In genomic region chr7:65038767-65039166, GRCh38 we compare ENCODE assay signal across 8 cellular contexts. TPM values are rescaled to one million over a fixed set of nuclear protein-coding genes. Genes with fewer than 3 reads are reported as not detected.
DNase-seq lines count a peak whose midpoint lies in the region; ATAC-seq and TF ChIP-seq lines count a peak whose summit lies in the region.
"Not testable (repeated sequence)": the region's sequence is repeated elsewhere in the genome, so short reads cannot be mapped to it uniquely, and the experiment has no call there.

No MANE protein-coding gene starts in this region.

- not testable (repeated sequence) for H3K27me3 Mint-ChIP-seq in CD4-positive, CD25-positive, alpha-beta regulatory T cell

- H3K36me3 Mint-ChIP-seq in CD4-positive, CD25-positive, alpha-beta regulatory T cell = not testable (repeated sequence)

- not testable (repeated sequence) for TF ChIP-seq CTCF in epithelial cell of esophagus (IDR thresholded peaks at IDR 0.05; ENCODE audit: insufficient read depth, low read depth, low read length, missing control alignments)

- H3K9me3 Mint-ChIP-seq in CD4-positive, CD25-positive, alpha-beta regulatory T cell = not testable (repeated sequence)

- H3K9me3 ChIP-seq in CD4-positive, CD25-positive, alpha-beta regulatory T cell (ENCODE audit: control insufficient read depth in 2 of 2, low read length in 2 of 2) = not testable (repeated sequence)

- H3K4me3 Mint-ChIP-seq in CD4-positive, CD25-positive, alpha-beta regulatory T cell = peak overlapping the region; percentile 86 to 92 (median 89)

- H3K27ac ChIP-seq in CD4-positive, CD25-positive, alpha-beta regulatory T cell (ENCODE audit: insufficient read depth, low read length, poor library complexity, severe bottlenecking) = peak overlapping the region; percentile 33

- H3K36me3 ChIP-seq in CD4-positive, CD25-positive, alpha-beta regulatory T cell (ENCODE audit: control insufficient read depth, insufficient read depth, low read length) = not testable (repeated sequence)

- peak overlapping the region in 2 of 3 donors; percentile 79 to 84 for H3K27ac Mint-ChIP-seq in CD4-positive, CD25-positive, alpha-beta regulatory T cell

- not testable (repeated sequence) for H3K27me3 ChIP-seq in CD4-positive, CD25-positive, alpha-beta regulatory T cell (ENCODE audit: control insufficient read depth, insufficient read depth, low read length)

- peaks cover 12 to 18% (median 14%) of the 10 kb centered on the region in 4 donors for H3K4me1 Mint-ChIP-seq in CD4-positive, CD25-positive, alpha-beta regulatory T cell

- DNase-seq in CD4-positive, CD25-positive, alpha-beta regulatory T cell = peak; percentile 9 to 27 (median 17)
- DNase-seq in OCI-M1 (lab: John Stamatoyannopoulos, UW) (peak; percentile 70), epithelial cell of esophagus (ENCODE audit: low read depth) (peak; percentile 29), lung microvascular endothelial cell (ENCODE audit: low read depth in 2 of 2) (peak; percentile 65 to 68)
- peak; percentile 42 to 51 for DNase-seq in activated T-cell treated with anti-CD3 and anti-CD28 coated beads, Interleukin-2, amount 50 U/mL, for 48 hours
- peak; percentile 28 to 39 for DNase-seq in stimulated activated CD4-positive, alpha-beta T cell treated with anti-CD3 and anti-CD28 coated beads, Interleukin-2, amount 100 ng/mL, for 24 hours

- peaks cover 10% of the 10 kb centered on the region for H3K4me1 ChIP-seq in CD4-positive, CD25-positive, alpha-beta regulatory T cell (ENCODE audit: control insufficient read depth, insufficient read depth, low read length, poor library complexity, severe bottlenecking)

- peak overlapping the region; percentile 74 for H3K4me3 ChIP-seq in CD4-positive, CD25-positive, alpha-beta regulatory T cell (ENCODE audit: low read depth, low read length)
- peak overlapping the region; percentile 67 for H3K4me3 ChIP-seq in epithelial cell of esophagus (ENCODE audit: low read length)

- not testable (repeated sequence) for ATAC-seq in CD4-positive, CD25-positive, alpha-beta regulatory T cell (ENCODE audit: low read depth in 2 of 2)
- ATAC-seq in GM21367 (IDR thresholded peaks at IDR 0.05; ENCODE audit: unreplicated experiment) = peak; percentile 27
- ATAC-seq in HG03520 (IDR thresholded peaks at IDR 0.05; ENCODE audit: unreplicated experiment) = peak; percentile 14

RNA-seq across cellular contexts. Expression of gene ERV3-1, which starts 32.3 kb away (rescaled TPM):
- 16.7 TPM for total RNA-seq in CD4-positive, CD25-positive, alpha-beta regulatory T cell
- 1 to 10 TPM; 5.8 to 9.6 (median 7.3) TPM for polyA plus RNA-seq in CD4-positive, CD25-positive, alpha-beta regulatory T cell
- 4.2 and 5.9 TPM in 2 replicates for total RNA-seq in lung microvascular endothelial cell

RNA-seq across cellular contexts. Expression of gene ZNF117, which starts 47.9 kb away (rescaled TPM):
- 2.4 TPM for total RNA-seq in CD4-positive, CD25-positive, alpha-beta regulatory T cell
- polyA plus RNA-seq in CD4-positive, CD25-positive, alpha-beta regulatory T cell = under 1 TPM; 0.46 to 0.92 (median 0.78) TPM
- total RNA-seq in lung microvascular endothelial cell = 2.6 and 3.1 TPM in 2 replicates

Comparison
In these comparisons a context has a peak if more than half of its experiments do, and no peak if none do; other contexts are left out.
1. DNase-seq: peak in every context shown above with its lines; median percentile 70 in OCI-M1; 66 in lung microvascular endothelial cell; 46 in activated T-cell treated with anti-CD3 and anti-CD28 coated beads, Interleukin-2, amount 50 U/mL, for 48 hours; 34 in stimulated activated CD4-positive, alpha-beta T cell treated with anti-CD3 and anti-CD28 coated beads, Interleukin-2, amount 100 ng/mL, for 24 hours; 29 in epithelial cell of esophagus; 17 in CD4-positive, CD25-positive, alpha-beta regulatory T cell.